ENCODE assay signal across 40 cellular contexts in the genomic region with DNA sequence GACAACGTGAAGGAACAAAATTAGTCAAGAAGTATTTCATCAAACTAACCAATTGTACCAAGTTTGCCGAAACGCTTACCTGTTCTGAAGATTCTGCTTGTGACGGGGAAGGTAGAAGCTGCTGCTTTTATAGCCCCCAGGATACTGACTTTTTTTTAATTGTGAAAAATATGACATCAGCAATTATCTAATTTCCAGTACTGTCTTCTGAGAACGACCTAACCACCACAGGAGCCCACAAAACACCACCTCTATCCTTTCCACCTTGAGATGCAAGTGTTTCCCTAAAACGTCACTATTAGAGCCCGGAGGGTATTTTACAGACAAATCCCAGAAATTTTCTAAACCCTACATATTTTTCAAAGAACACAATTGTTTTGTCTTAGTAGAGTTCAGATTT. TPM values are rescaled to one million over a fixed set of nuclear protein-coding genes. Genes with fewer than 3 reads are reported as not detected.
"Had no signal": no experiment of that assay in that cellular context is flagged by ENCODE, and none has a peak within 500 bp of the region (broad histone marks: within the 10 kb centered on the region; RNA-seq: fewer than 3 reads in every experiment).

Gene IL22 (minus strand): TSS at position 101 of the 400 bp plus-strand sequence. CDS start 156 bp downstream, outside the sequence.

- H3K4me3 ChIP-seq: ascending aorta, cardiac muscle cell had no signal

- H3K27me3 Mint-ChIP-seq: brain had no signal

- H3K36me3 Mint-ChIP-seq: activated CD4-positive, alpha-beta memory T cell treated with anti-CD3 and anti-CD28 coated beads for 36 hours; activated naive CD4-positive, alpha-beta T cell treated with anti-CD3 and anti-CD28 coated beads, Interleukin-2, amount 10 ng/mL, durations not matched to agents 7 days and 5 days; activated naive CD4-positive, alpha-beta T cell treated with anti-CD3 and anti-CD28 coated beads, Interleukin-2, amount 50 U/mL, for 24 hours; brain had no signal

- FAIRE-seq: bronchial epithelial cell, TTC549 had no signal

- H3K4me1 ChIP-seq: ascending aorta had no signal

- ATAC-seq: activated CD8-positive, alpha-beta T cell treated with anti-CD3 and anti-CD28 coated beads for 36 hours; activated naive CD8-positive, alpha-beta T cell treated with anti-CD3 and anti-CD28 coated beads, Interleukin-2, amount 50 U/mL, for 24 hours; activated T-cell treated with anti-CD3 and anti-CD28 coated beads, Interleukin-2, amount 50 U/mL, for 4 hours; activated T-cell treated with anti-CD3 and anti-CD28 coated beads, Interleukin-2, amount 50 U/mL, for 72 hours had no signal

- H3K4me3 Mint-ChIP-seq: activated B cell treated with CpG ODN at 0.5 μM for 24 hours; activated CD4-positive, alpha-beta memory T cell treated with anti-CD3 and anti-CD28 coated beads for 36 hours; activated CD4-positive, alpha-beta T cell treated with anti-CD3 and anti-CD28 coated beads, Interleukin-2, amount 10 ng/mL, durations not matched to agents 24 days and 14 days; activated CD8-positive, alpha-beta T cell treated with anti-CD3 and anti-CD28 coated beads for 36 hours; activated naive CD4-positive, alpha-beta T cell treated with anti-CD3 and anti-CD28 coated beads, Interleukin-2, amount 10 ng/mL, durations not matched to agents 7 days and 5 days; activated naive CD4-positive, alpha-beta T cell treated with anti-CD3 and anti-CD28 coated beads, Interleukin-2, amount 50 U/mL, for 24 hours; activated naive CD8-positive, alpha-beta T cell; activated naive CD8-positive, alpha-beta T cell treated with anti-CD3 and anti-CD28 coated beads, Interleukin-2, amount 10 ng/mL, durations not matched to agents 7 days and 5 days; activated naive CD8-positive, alpha-beta T cell treated with anti-CD3 and anti-CD28 coated beads, Interleukin-2, amount 50 U/mL, for 24 hours; activated T-cell treated with anti-CD3 and anti-CD28 coated beads, Interleukin-2, amount 50 U/mL, for 4 hours; activated T-helper 1 cell treated with anti-CD3 and anti-CD28 coated beads, Interleukin-12 subunit alpha, Interleukin-12 subunit beta, Interleukin-2, Interleukin-4 antibody, amounts not matched to agents 30 ng/mL and 10 ng/mL and 1 ng/mL, durations not matched to agents 14 hours and 24 hours and 36 hours; brain; central memory CD8-positive, alpha-beta T cell; T-helper 1 cell treated with Interleukin-12 subunit alpha and Interleukin-12 subunit beta and Interleukin-4 antibody, amounts not matched to agents 30 μg/mL and 1 μg/mL, for 36 hours; T-helper 2 cell treated with Interferon-gamma antibody and Interleukin-4, amounts not matched to agents 5 μg/mL and 100 μg/mL, for 36 hours had no signal

- H3K27ac ChIP-seq: ascending aorta, cardiac muscle cell, VCaP had no signal

- H3K9me3 ChIP-seq: ascending aorta had no signal

- H3K27ac Mint-ChIP-seq: activated B cell treated with CpG ODN at 0.5 μM for 24 hours; activated CD4-positive, alpha-beta memory T cell treated with anti-CD3 and anti-CD28 coated beads for 36 hours; activated CD4-positive, alpha-beta T cell treated with anti-CD3 and anti-CD28 coated beads, Interleukin-2, amount 10 ng/mL, durations not matched to agents 24 days and 14 days; activated CD8-positive, alpha-beta T cell treated with anti-CD3 and anti-CD28 coated beads for 36 hours; activated naive CD4-positive, alpha-beta T cell treated with anti-CD3 and anti-CD28 coated beads, Interleukin-2, amount 10 ng/mL, durations not matched to agents 7 days and 5 days; activated naive CD4-positive, alpha-beta T cell treated with anti-CD3 and anti-CD28 coated beads, Interleukin-2, amount 50 U/mL, for 24 hours; activated naive CD8-positive, alpha-beta T cell; activated naive CD8-positive, alpha-beta T cell treated with anti-CD3 and anti-CD28 coated beads, Interleukin-2, amount 10 ng/mL, durations not matched to agents 7 days and 5 days; activated naive CD8-positive, alpha-beta T cell treated with anti-CD3 and anti-CD28 coated beads, Interleukin-2, amount 50 U/mL, for 24 hours; activated T-cell treated with anti-CD3 and anti-CD28 coated beads, Interleukin-2, amount 50 U/mL, for 72 hours; activated T-helper 1 cell treated with anti-CD3 and anti-CD28 coated beads, Interleukin-12 subunit alpha, Interleukin-12 subunit beta, Interleukin-2, Interleukin-4 antibody, amounts not matched to agents 30 ng/mL and 10 ng/mL and 1 ng/mL, durations not matched to agents 14 hours and 24 hours and 36 hours; activated T-helper 2 cell treated with anti-CD3 and anti-CD28 coated beads, Interferon-gamma antibody, Interleukin-2, Interleukin-4, amounts not matched to agents 10 μg/mL and 5 μg/mL and 100 μg/mL, durations not matched to agents 14 hours and 24 hours and 36 hours; brain; T-helper 1 cell treated with Interleukin-12 subunit alpha and Interleukin-12 subunit beta and Interleukin-4 antibody, amounts not matched to agents 30 μg/mL and 1 μg/mL, for 36 hours; T-helper 2 cell treated with Interferon-gamma antibody and Interleukin-4, amounts not matched to agents 5 μg/mL and 100 μg/mL, for 36 hours had no signal

- H3K36me3 ChIP-seq: ascending aorta, cardiac muscle cell had no signal

- H3K4me1 Mint-ChIP-seq: activated B cell treated with CpG ODN at 0.5 μM for 24 hours; activated naive CD4-positive, alpha-beta T cell treated with anti-CD3 and anti-CD28 coated beads, Interleukin-2, amount 10 ng/mL, durations not matched to agents 7 days and 5 days; activated naive CD4-positive, alpha-beta T cell treated with anti-CD3 and anti-CD28 coated beads, Interleukin-2, amount 50 U/mL, for 24 hours; central memory CD8-positive, alpha-beta T cell had no signal

- H3K9me3 Mint-ChIP-seq: activated B cell treated with CpG ODN at 0.5 μM for 24 hours; activated CD4-positive, alpha-beta memory T cell treated with anti-CD3 and anti-CD28 coated beads for 36 hours; activated CD8-positive, alpha-beta T cell treated with anti-CD3 and anti-CD28 coated beads for 36 hours; activated naive CD4-positive, alpha-beta T cell treated with anti-CD3 and anti-CD28 coated beads, Interleukin-2, amount 10 ng/mL, durations not matched to agents 7 days and 5 days; activated naive CD4-positive, alpha-beta T cell treated with anti-CD3 and anti-CD28 coated beads, Interleukin-2, amount 50 U/mL, for 24 hours; activated naive CD8-positive, alpha-beta T cell treated with anti-CD3 and anti-CD28 coated beads, Interleukin-2, amount 10 ng/mL, durations not matched to agents 7 days and 5 days; activated naive CD8-positive, alpha-beta T cell treated with anti-CD3 and anti-CD28 coated beads, Interleukin-2, amount 50 U/mL, for 24 hours; activated T-cell treated with anti-CD3 and anti-CD28 coated beads, Interleukin-2, amount 50 U/mL, for 4 hours; activated T-cell treated with anti-CD3 and anti-CD28 coated beads, Interleukin-2, amount 50 U/mL, for 72 hours; activated T-helper 2 cell treated with anti-CD3 and anti-CD28 coated beads, Interferon-gamma antibody, Interleukin-2, Interleukin-4, amounts not matched to agents 10 μg/mL and 5 μg/mL and 100 μg/mL, durations not matched to agents 14 hours and 24 hours and 36 hours; brain; central memory CD8-positive, alpha-beta T cell; T-helper 1 cell treated with Interleukin-12 subunit alpha and Interleukin-12 subunit beta and Interleukin-4 antibody, amounts not matched to agents 30 μg/mL and 1 μg/mL, for 36 hours; T-helper 2 cell treated with Interferon-gamma antibody and Interleukin-4, amounts not matched to agents 5 μg/mL and 100 μg/mL, for 36 hours had no signal

- DNase-seq: activated B cell treated with CpG ODN at 0.5 μM for 24 hours; activated CD4-positive, alpha-beta memory T cell treated with anti-CD3 and anti-CD28 coated beads for 36 hours; activated CD4-positive, alpha-beta T cell treated with anti-CD3 and anti-CD28 coated beads for 4 hours; activated CD4-positive, alpha-beta T cell treated with anti-CD3 and anti-CD28 coated beads, Interleukin-2, amount 10 ng/mL, durations not matched to agents 24 days and 14 days; activated CD4-positive, alpha-beta T cell treated with anti-CD3 and anti-CD28 coated beads, Interleukin-2, amount 50 U/mL, for 1 hour; activated CD4-positive, alpha-beta T cell treated with anti-CD3 and anti-CD28 coated beads, Interleukin-2, amount 50 U/mL, for 4 hours; activated CD4-positive, CD25-positive, alpha-beta regulatory T cell treated with anti-CD3 and anti-CD28 coated beads, Interleukin-2, amount 50 U/mL, for 72 hours; activated CD8-positive, alpha-beta memory T cell treated with anti-CD3 and anti-CD28 coated beads, Interleukin-2, amount 50 U/mL, for 4 hours; activated CD8-positive, alpha-beta T cell treated with anti-CD3 and anti-CD28 coated beads for 36 hours; activated effector memory CD4-positive, alpha-beta T cell treated with Interleukin-2 at 50 U/mL for 16 hours; activated gamma-delta T cell; activated naive CD4-positive, alpha-beta T cell treated with anti-CD3 and anti-CD28 coated beads, Interleukin-2, amount 10 ng/mL, durations not matched to agents 7 days and 5 days; activated naive CD4-positive, alpha-beta T cell treated with Interleukin-2 at 50 U/mL for 16 hours; activated naive CD8-positive, alpha-beta T cell treated with anti-CD3 and anti-CD28 coated beads, Interleukin-2, amount 10 ng/mL, durations not matched to agents 7 days and 5 days; activated naive CD8-positive, alpha-beta T cell treated with anti-CD3 and anti-CD28 coated beads, Interleukin-2, amount 50 U/mL, for 24 hours; activated T-cell treated with anti-CD3 and anti-CD28 coated beads for 4 hours; activated T-cell treated with anti-CD3 and anti-CD28 coated beads, Interleukin-2, amount 50 U/mL, for 1 hour; activated T-cell treated with anti-CD3 and anti-CD28 coated beads, Interleukin-2, amount 50 U/mL, for 4 hours; activated T-cell treated with anti-CD3 and anti-CD28 coated beads, Interleukin-2, amount 50 U/mL, for 72 hours; amygdala; anterior cingulate cortex; caudate nucleus; cerebellar nuclear complex; T-helper 1 cell; T-helper 2 cell; T-helper 9 cell had no signal

- H3K27me3 ChIP-seq: ascending aorta, cardiac muscle cell had no signal

RNA-seq across cellular contexts. Expression of gene IL22, which starts in this region (rescaled TPM):
- total RNA-seq: activated B cell treated with CpG ODN at 0.5 μM for 24 hours; activated CD8-positive, alpha-beta T cell treated with anti-CD3 and anti-CD28 coated beads for 36 hours; activated naive CD8-positive, alpha-beta T cell treated with anti-CD3 and anti-CD28 coated beads, Interleukin-2, amount 10 ng/mL, durations not matched to agents 7 days and 5 days; ascending aorta; bronchial epithelial cell; cardiac muscle cell; chondrocyte had no signal
- polyA plus RNA-seq: cardiac muscle cell had no signal
